In the genomic region with DNA sequence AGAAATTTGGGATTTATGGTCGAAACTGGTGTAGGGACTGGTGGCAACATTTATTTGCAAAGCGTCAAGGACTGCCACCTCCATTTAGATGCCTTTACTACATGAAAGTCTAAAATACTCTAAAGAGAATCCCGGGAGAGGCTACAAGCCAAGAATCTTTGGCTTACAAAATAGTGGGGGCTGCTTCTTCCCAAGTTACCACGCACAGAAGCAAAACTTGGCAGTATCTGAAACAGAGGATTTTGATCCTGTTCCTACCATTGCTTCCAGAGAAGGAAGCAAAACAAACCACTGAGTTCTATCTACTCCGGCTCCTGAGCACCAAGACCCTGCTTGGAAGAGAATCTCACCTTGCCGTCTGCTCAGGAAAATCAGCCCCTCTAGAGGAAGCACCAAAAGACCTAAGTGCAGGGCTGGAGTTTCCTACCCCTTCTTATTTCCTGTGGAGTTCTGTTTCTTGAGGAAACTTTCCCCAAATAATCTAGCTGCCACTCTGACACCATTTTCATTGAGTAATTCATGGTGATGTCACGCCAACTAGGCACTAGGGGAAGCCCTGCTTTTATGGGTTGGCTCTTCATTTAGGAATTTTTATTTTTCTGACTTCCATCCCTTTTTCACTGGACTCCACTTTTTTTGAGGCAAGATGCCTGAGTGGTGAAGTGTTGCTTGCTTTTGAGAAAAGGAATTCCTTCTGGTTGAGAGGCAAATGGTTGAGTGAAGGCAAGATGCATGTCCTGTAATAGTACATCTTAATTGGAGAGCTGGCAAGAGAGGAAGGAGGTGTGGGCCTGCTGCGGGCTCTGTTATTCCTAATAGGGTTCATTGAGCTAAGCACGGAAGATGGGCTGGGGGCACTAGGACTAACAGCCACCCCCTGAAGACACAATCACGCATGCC, we compare ENCODE assay signal across 8 cellular contexts. TPM values are rescaled to one million over a fixed set of nuclear protein-coding genes. Genes with fewer than 3 reads are reported as not detected.
DNase-seq lines count a peak whose midpoint lies in the region; ATAC-seq, FAIRE-seq and TF ChIP-seq lines count a peak whose summit lies in the region.

No MANE protein-coding gene starts in this region.

- H3K9ac ChIP-seq in adipocyte (ENCODE audit: low read length), result peak overlapping the region; percentile 78
- peak overlapping the region; percentile 28 for H3K9ac ChIP-seq in keratinocyte (ENCODE audit: control insufficient read depth, extremely low read depth, insufficient read depth, low read length)

- no peaks in the 10 kb centered on the region for H4K20me1 ChIP-seq in keratinocyte (ENCODE audit: control insufficient read depth, extremely low read depth, insufficient read depth, low read length)

- dilution Hi-C loops in keratinocyte (cut with MboI; ENCODE audit: extremely low pct_ligation_motif_present, low sequenced_read_pairs), result no loop called here

- ATAC-seq in HG02981 (IDR thresholded peaks at IDR 0.05; ENCODE audit: unreplicated experiment), result no peak

- H3K27me3 Mint-ChIP-seq in type B pancreatic cell (no peaks in the 10 kb centered on the region), endothelial cell (ENCODE audit: unreplicated experiment) (peaks cover 4% of the 10 kb centered on the region)

- H3K4me1 Mint-ChIP-seq in type B pancreatic cell (ENCODE audit: unreplicated experiment) (peaks cover 64% of the 10 kb centered on the region), endothelial cell (ENCODE audit: unreplicated experiment) (peaks cover 44% of the 10 kb centered on the region)

- H3K27ac Mint-ChIP-seq in type B pancreatic cell (peak overlapping the region; percentile 76), endothelial cell (ENCODE audit: unreplicated experiment) (no peak overlapping the region)

- no peaks in the 10 kb centered on the region for H3K36me3 Mint-ChIP-seq in type B pancreatic cell
- no peaks in the 10 kb centered on the region for H3K36me3 Mint-ChIP-seq in endothelial cell (ENCODE audit: low read depth, unreplicated experiment)

- H3K9me1 ChIP-seq in keratinocyte (ENCODE audit: control insufficient read depth, extremely low read depth, insufficient read depth, low read length), result no peaks in the 10 kb centered on the region

- peak; percentile 89 for DNase-seq in AG09309 (ENCODE audit: low read depth)
- peak; percentile 91 for DNase-seq in adipocyte (ENCODE audit: low read depth)
- DNase-seq in keratinocyte (ENCODE audit: low read depth, low spot score), result no peak
- no peak for DNase-seq in type B pancreatic cell (ENCODE audit: extremely low spot score, unreplicated experiment)
- DNase-seq in SIG-M5 treated with dmso at 0.1 percent for 504 hours (lab: John Stamatoyannopoulos, UW; ENCODE audit: unreplicated experiment), result no peak
- DNase-seq in endothelial cell (ENCODE audit: low spot score), result no peak

- no peak for TF ChIP-seq CTCF in AG09309 (IDR thresholded peaks at IDR 0.05; ENCODE audit: control insufficient read depth, insufficient read depth, low read depth, low read length, missing control alignments)
- no peak for TF ChIP-seq CTCF in HEK293 (tag by site-specific recombination; IDR thresholded peaks at IDR 0.05)
- no peak for TF ChIP-seq CTCF in keratinocyte (optimal IDR thresholded peaks at IDR 0.05 in 1 of 3, IDR thresholded peaks at IDR 0.05 in 1 of 3, conservative IDR thresholded peaks at IDR 0.05 in 1 of 3; ENCODE audit: extremely low read depth in 1 of 3, insufficient read depth in 2 of 3, low read length in 3 of 3)
- TF ChIP-seq CTCF in type B pancreatic cell (conservative IDR thresholded peaks at IDR 0.05), result no peak
- no peak for TF ChIP-seq CTCF in endothelial cell (IDR thresholded peaks at IDR 0.05; ENCODE audit: unreplicated experiment)

- peaks cover 40% of the 10 kb centered on the region for H3K4me1 ChIP-seq in HEK293 (ENCODE audit: control insufficient read depth, insufficient read depth, low read length)
- H3K4me1 ChIP-seq in adipocyte (ENCODE audit: control insufficient read depth, insufficient read depth, low read length), result peaks cover 33% of the 10 kb centered on the region
- H3K4me1 ChIP-seq in keratinocyte (ENCODE audit: control insufficient read depth, extremely low read depth, insufficient read depth, low read length), result peaks cover 44% of the 10 kb centered on the region

- no peak for FAIRE-seq in keratinocyte (lab: Jason Lieb, UNC)

- H3K9me3 Mint-ChIP-seq in type B pancreatic cell (no peaks in the 10 kb centered on the region), endothelial cell (ENCODE audit: unreplicated experiment) (no peaks in the 10 kb centered on the region)

- H3K36me3 ChIP-seq in HEK293 (ENCODE audit: control insufficient read depth in 2 of 2, insufficient read depth in 1 of 2, low read length in 2 of 2) (no peaks in the 10 kb centered on the region), adipocyte (ENCODE audit: control insufficient read depth, insufficient read depth, low read length, severe bottlenecking) (no peaks in the 10 kb centered on the region), keratinocyte (ENCODE audit: control insufficient read depth in 2 of 2, extremely low read depth in 1 of 2, insufficient read depth in 2 of 2, low read length in 2 of 2) (no peaks in the 10 kb centered on the region)

- CTCF ChIA-PET in HEK293 (lab: Yijun Ruan, JAX), result interaction anchor here (0.7 to 1.8 kb wide), 5 partner anchors 35 to 282 kb away, joined by 4 to 5 read pairs (median 4); no protein-coding TSS in a partner anchor

- H3K4me2 ChIP-seq in keratinocyte (ENCODE audit: control insufficient read depth, extremely low read depth, insufficient read depth, low read depth, low read length), result peak overlapping the region; percentile 62

- H3K79me2 ChIP-seq in keratinocyte (ENCODE audit: control insufficient read depth, insufficient read depth, low read length), result no peaks in the 10 kb centered on the region

- H3K4me3 ChIP-seq in AG09309 (ENCODE audit: control insufficient read depth, low read depth, low read length) (no peak overlapping the region), HEK293 (ENCODE audit: low read depth, low read length) (no peak overlapping the region; the same call in 1 of the 2 replicates), adipocyte (ENCODE audit: low read length) (peak overlapping the region; percentile 70), keratinocyte (ENCODE audit: control insufficient read depth in 2 of 3, extremely low read depth in 1 of 3, insufficient read depth in 2 of 3, low read depth in 1 of 3, low read length in 3 of 3) (no peak overlapping the region)

- H3K27ac ChIP-seq in HEK293 (ENCODE audit: extremely low read depth, low read depth, low read length), result peak overlapping the region; percentile 82
- H3K27ac ChIP-seq in keratinocyte (ENCODE audit: control insufficient read depth, insufficient read depth, low read length), result peak overlapping the region; percentile 73

- no peaks in the 10 kb centered on the region for H3K9me3 ChIP-seq in HEK293 (ENCODE audit: control insufficient read depth, insufficient read depth, low read depth, low read length)
- no peaks in the 10 kb centered on the region for H3K9me3 ChIP-seq in adipocyte (ENCODE audit: control insufficient read depth, low read length)
- H3K9me3 ChIP-seq in keratinocyte (ENCODE audit: control insufficient read depth, low read depth, low read length), result no peaks in the 10 kb centered on the region

- H3K4me3 Mint-ChIP-seq in type B pancreatic cell (peak overlapping the region; percentile 26), endothelial cell (ENCODE audit: unreplicated experiment) (no peak overlapping the region)

- peak overlapping the region; percentile 88 for H2AFZ ChIP-seq in keratinocyte (ENCODE audit: control insufficient read depth, low read length)

- POLR2A ChIA-PET in HEK293 (lab: Yijun Ruan, JAX), result interaction anchor here (0.8 to 2.0 kb wide), 8 partner anchors 9 to 41 kb away, joined by 3 to 42 read pairs (median 4); partner anchors contain the start of gene EML4

- no peaks in the 10 kb centered on the region for H3K27me3 ChIP-seq in adipocyte (replicated peaks; ENCODE audit: control insufficient read depth, insufficient read depth, low read length)
- no peaks in the 10 kb centered on the region for H3K27me3 ChIP-seq in keratinocyte (ENCODE audit: control insufficient read depth, extremely low read depth, insufficient read depth, low read length)

TF ChIP-seq in HEK293, 187 proteins besides CTCF, POLR2A, EP300 and RAD21 (continues in another document):
- TF ChIP-seq ZFP41 (tag by site-specific recombination; IDR thresholded peaks at IDR 0.05; ENCODE audit: borderline replicate concordance) (no peak), ZNF324 (tag by site-specific recombination; IDR thresholded peaks at IDR 0.05) (no peak)

RNA-seq across cellular contexts. Expression of gene EML4, which starts 36.8 kb away (rescaled TPM):
- polyA plus RNA-seq in keratinocyte, result 23.6 to 36.4 TPM (median 30.2 TPM) in 3 replicates
- 19.6 TPM for polyA plus RNA-seq in keratinocyte (2011; ENCODE audit: low read depth)
- 15.2 and 25.0 TPM in 2 replicates for polyA plus RNA-seq in keratinocyte (2011; cell fraction: cytosol; rRNA removed)
- 29.7 and 37.8 TPM in 2 replicates for polyA plus RNA-seq in keratinocyte (2011; cell fraction: nucleus; rRNA removed)
- polyA plus RNA-seq in keratinocyte (2012; ENCODE audit: low replicate concordance), result 10.5 and 21.2 TPM in 2 replicates
- polyA minus RNA-seq in keratinocyte, result 23.4 to 66.9 TPM (median 41.5 TPM) in 3 replicates
- 22.6 TPM for polyA minus RNA-seq in keratinocyte (2011; cell fraction: cytosol; rRNA and poly(A)+ RNA removed)
- polyA minus RNA-seq in keratinocyte (2011; cell fraction: nucleus; rRNA and poly(A)+ RNA removed), result 28.4 and 65.1 TPM in 2 replicates
- total RNA-seq in type B pancreatic cell (ENCODE audit: low replicate concordance) (93.6 and 117 TPM in 2 replicates), endothelial cell (ENCODE audit: unreplicated experiment) (49.7 TPM)

Comparison
In these comparisons a context has a peak if more than half of its experiments do, and no peak if none do; other contexts are left out.
1. DNase-seq: peak in AG09309 (single experiment) and adipocyte (single experiment); none in keratinocyte (single experiment), type B pancreatic cell (single experiment), SIG-M5 treated with dmso at 0.1 percent for 504 hours (single experiment) and endothelial cell (single experiment).